17 cellular contexts compared by ENCODE assay signal in the genomic region with DNA sequence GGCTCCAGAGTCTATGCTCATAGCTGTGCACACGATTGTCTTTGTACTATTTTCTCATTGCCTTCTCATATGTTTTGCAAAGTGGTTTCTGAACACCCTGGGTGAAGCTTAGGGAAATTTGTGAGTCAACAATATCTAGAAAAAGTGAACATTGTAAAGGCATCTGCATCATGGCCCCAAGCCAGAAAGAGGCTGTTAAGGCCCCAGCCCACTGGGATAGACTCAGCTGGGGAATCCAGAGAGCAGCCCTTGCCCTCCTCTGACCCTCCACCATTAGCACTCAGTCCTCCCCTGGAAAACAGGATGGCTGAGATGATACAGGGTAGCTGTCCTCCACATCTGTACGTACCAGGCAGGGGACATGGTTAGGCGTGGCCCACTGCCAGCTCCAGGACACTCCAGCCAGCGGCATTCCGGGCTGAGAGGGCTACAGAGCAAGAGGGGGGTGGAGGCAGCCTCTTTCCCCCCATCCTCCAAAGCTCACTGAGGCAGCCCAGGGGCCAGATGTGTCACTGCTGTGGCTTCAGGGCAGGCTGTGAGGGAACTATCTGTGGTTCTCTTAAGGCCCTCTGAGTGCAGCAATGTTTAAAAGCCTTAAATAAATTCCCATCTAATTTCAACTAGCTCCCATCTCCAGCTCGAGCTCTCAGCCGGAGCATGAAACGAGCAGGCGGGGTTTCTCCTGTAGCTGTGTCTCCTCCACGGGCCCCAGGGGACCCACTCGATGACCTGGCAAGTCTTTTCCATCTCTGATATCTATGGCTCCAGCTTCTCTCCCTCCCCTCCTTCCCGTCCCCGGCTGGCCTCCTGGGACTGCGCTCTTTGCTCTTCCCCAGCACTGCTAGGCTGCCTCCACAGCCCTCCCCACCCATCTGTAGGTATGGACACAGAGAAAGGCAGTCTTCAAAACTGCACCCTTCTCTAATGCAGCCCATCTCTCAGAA.
DNase-seq lines count a peak whose midpoint lies in the region; ATAC-seq and TF ChIP-seq lines count a peak whose summit lies in the region.
"Had no signal": no experiment of that assay in that cellular context is flagged by ENCODE, and none has a peak within 500 bp of the region (broad histone marks: within the 10 kb centered on the region; RNA-seq: fewer than 3 reads in every experiment).

No MANE protein-coding gene starts in this region.

- no peak overlapping the region for H3K4me3 ChIP-seq in BLaER1
- no peak overlapping the region for H3K4me3 ChIP-seq in Panc1 (ENCODE audit: low read depth in 2 of 2, low read length in 2 of 2)
- no peak overlapping the region for H3K4me3 ChIP-seq in right cardiac atrium (ENCODE audit: low read length)
- H3K4me3 ChIP-seq: dorsolateral prefrontal cortex had no signal

- peak; percentile 34 for DNase-seq in HT1080 (ENCODE audit: low read depth)
- DNase-seq in Panc1 (ENCODE audit: low read depth, low spot score), result no peak
- DNase-seq in right cardiac atrium, result peak in 2 of 3 donors; percentile 68 to 79
- DNase-seq in NOMO-1 treated with DMSO at 0.1 percent for 48 hours (lab: John Stamatoyannopoulos, UW; ENCODE audit: unreplicated experiment), result no peak
- no peak for DNase-seq in NCI-H2227 treated with DMSO at 0.1 percent for 48 hours (lab: John Stamatoyannopoulos, UW)
- DNase-seq in activated gamma-delta T cell treated with Interleukin-2 at 50 U/mL for 16 hours, result no peak
- DNase-seq in erythroblast (lab: John Stamatoyannopoulos, UW), result no peak
- DNase-seq: activated CD4-positive, alpha-beta T cell treated with anti-CD3 and anti-CD28 coated beads for 36 hours; activated naive CD4-positive, alpha-beta T cell treated with anti-CD3 and anti-CD28 coated beads, Interleukin-2, amount 50 U/mL, for 16 hours; activated T-cell treated with anti-CD3 and anti-CD28 coated beads for 4 hours; dorsolateral prefrontal cortex; hypothalamus; NCI-H1694; stimulated activated CD4-positive, alpha-beta T cell treated with anti-CD3 and anti-CD28 coated beads, Interleukin-4, amount 100 ng/mL, for 1 hour; T-helper 9 cell had no signal

- POLR2A ChIA-PET in Panc1 (lab: Charles Lee), result no interaction called here

- BruUV-seq in Panc1 (replicated peaks; lab: Mats Ljungman, UMichigan), result no TSS peak

- intact Hi-C loops in Panc1 (cut with micrococcal nuclease; ENCODE audit: unreplicated experiment), result no loop called here
- intact Hi-C loops in right cardiac atrium (cut with DNase I), result no loop called here

- H3K27ac ChIP-seq in BLaER1 (peak overlapping the region; percentile 20; the same call in 1 of the 2 replicates), Panc1 (ENCODE audit: low read length) (no peak overlapping the region), right cardiac atrium (ENCODE audit: low read length) (no peak overlapping the region)
- H3K27ac ChIP-seq: dorsolateral prefrontal cortex, KMS-11 had no signal

- H3K27me3 ChIP-seq in BLaER1, result no peaks in the 10 kb centered on the region
- peaks cover 6% of the 10 kb centered on the region; the same call in 1 of the 2 replicates for H3K27me3 ChIP-seq in Panc1 (ENCODE audit: control insufficient read depth, insufficient read depth, low read length)
- H3K27me3 ChIP-seq in right cardiac atrium (ENCODE audit: control insufficient read depth, insufficient read depth), result no peaks in the 10 kb centered on the region

- ATAC-seq in Panc1 (0 out of 2 replicates have a peak, but pooled peaks have one; percentile 30), right cardiac atrium (peak; percentile 31 to 38)
- ATAC-seq: activated CD4-positive, alpha-beta T cell treated with anti-CD3 and anti-CD28 coated beads for 36 hours had no signal

- WGBS in right cardiac atrium, result 45% methylated on average over 14 of the region's 14 CpGs

- no peak for TF ChIP-seq POLR2A in erythroblast (IDR thresholded peaks at IDR 0.05; ENCODE audit: low read length)

- H3K4me1 ChIP-seq in BLaER1 (peaks cover 14% of the 10 kb centered on the region), Panc1 (ENCODE audit: control insufficient read depth, insufficient read depth, low read length) (no peaks in the 10 kb centered on the region), right cardiac atrium (ENCODE audit: control insufficient read depth, insufficient read depth, low read length) (no peaks in the 10 kb centered on the region)

- H3K36me3 ChIP-seq in BLaER1 (no peaks in the 10 kb centered on the region), Panc1 (ENCODE audit: control insufficient read depth, insufficient read depth, low read length) (no peaks in the 10 kb centered on the region)

- peak overlapping the region; percentile 58 for H3K4me2 ChIP-seq in BLaER1
- H3K4me2 ChIP-seq: KMS-11 had no signal

- H3K9me3 ChIP-seq in BLaER1, result no peaks in the 10 kb centered on the region
- no peaks in the 10 kb centered on the region for H3K9me3 ChIP-seq in Panc1 (ENCODE audit: control insufficient read depth, insufficient read depth, low read depth, low read length)
- no peaks in the 10 kb centered on the region for H3K9me3 ChIP-seq in right cardiac atrium (ENCODE audit: control insufficient read depth, low read length)

- H3K9ac ChIP-seq in BLaER1, result 0 out of 2 replicates have a peak overlapping the region, but pooled peaks have one; percentile 5
- H3K9ac ChIP-seq: KMS-11 had no signal

- CTCF ChIA-PET in Panc1 (lab: Charles Lee), result interaction anchor here (0.6 kb wide), 1 partner anchor 815 kb away, joined by 14 read pairs; no protein-coding TSS in a partner anchor

- in situ Hi-C loops in Panc1 (cut with HindIII; ENCODE audit: low pct_unique_long_range_greater_than_20kb, low sequenced_read_pairs), result no loop called here

- no peak for TF ChIP-seq CTCF in Panc1 (IDR thresholded peaks at IDR 0.05)

- H4K20me1 ChIP-seq in BLaER1, result no peaks in the 10 kb centered on the region

Comparison
In these comparisons a context has a peak if more than half of its experiments do, and no peak if none do; other contexts are left out.
1. DNase-seq: peak in HT1080 (single experiment) and right cardiac atrium (2 of 3); none in Panc1 (single experiment), NOMO-1 treated with DMSO at 0.1 percent for 48 hours (single experiment), NCI-H2227 treated with DMSO at 0.1 percent for 48 hours (single experiment), activated gamma-delta T cell treated with Interleukin-2 at 50 U/mL for 16 hours (single experiment) and erythroblast (0 of 2).